In the genomic region with DNA sequence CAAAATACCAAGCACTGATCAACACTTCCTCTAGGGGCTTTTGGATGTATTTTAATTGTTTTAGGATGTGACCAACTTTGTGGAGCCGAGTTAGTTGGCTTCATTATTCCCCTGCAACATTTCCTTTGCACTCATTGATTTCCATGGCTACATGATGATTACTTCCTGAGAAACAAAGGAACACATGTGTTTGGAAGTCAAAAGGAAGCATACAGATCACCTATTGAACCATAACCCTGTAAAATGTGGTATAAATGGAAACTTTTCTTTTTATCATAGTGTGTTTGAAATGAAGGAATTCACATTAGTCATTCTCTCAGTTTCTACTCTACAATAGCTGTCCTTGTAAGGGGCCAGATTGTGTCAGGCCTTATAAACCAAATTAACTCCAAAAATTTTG, we compare ENCODE assay signal across 17 cellular contexts. TPM values are rescaled to one million over a fixed set of nuclear protein-coding genes. Genes with fewer than 3 reads are reported as not detected.
DNase-seq lines count a peak whose midpoint lies in the region; FAIRE-seq and TF ChIP-seq lines count a peak whose summit lies in the region.
"Had no signal": no experiment of that assay in that cellular context is flagged by ENCODE, and none has a peak within 500 bp of the region (broad histone marks: within the 10 kb centered on the region; RNA-seq: fewer than 3 reads in every experiment).

No MANE protein-coding gene starts in this region.

- H3K9me1 ChIP-seq in endothelial cell of umbilical vein (replicated peaks; ENCODE audit: control insufficient read depth, extremely low read depth, insufficient read depth, low read length) = no peaks in the 10 kb centered on the region

- TF ChIP-seq POLR2A in endothelial cell of umbilical vein (IDR thresholded peaks at IDR 0.05; ENCODE audit: low read depth, low read length) = peak; percentile 45

- POLR2A ChIA-PET in endothelial cell of umbilical vein (lab: Charles Lee) = interaction anchor here (0.6 to 1.5 kb wide), 4 partner anchors 15 to 125 kb away, joined by 3 to 4 read pairs (median 4); no protein-coding TSS in a partner anchor

- H3K27me3 Mint-ChIP-seq in HFFc6 (ENCODE audit: insufficient read depth) = no peaks in the 10 kb centered on the region

- CTCF ChIA-PET in endothelial cell of umbilical vein (lab: Charles Lee) = interaction anchor here (0.7 to 2.1 kb wide), 8 partner anchors 14 to 126 kb away, joined by 3 to 13 read pairs (median 4); a partner anchor contains a TSS

- no peaks in the 10 kb centered on the region for H3K36me3 ChIP-seq in endothelial cell of umbilical vein (ENCODE audit: control insufficient read depth in 2 of 2, extremely low read depth in 1 of 2, insufficient read depth in 2 of 2, low read length in 2 of 2)
- H3K36me3 ChIP-seq in osteoblast (ENCODE audit: insufficient read depth, low read length) = no peaks in the 10 kb centered on the region

- no peaks in the 10 kb centered on the region for H3K36me3 Mint-ChIP-seq in HFFc6 (ENCODE audit: low read depth)

- H3K4me1 ChIP-seq in endothelial cell of umbilical vein (ENCODE audit: control insufficient read depth, extremely low read depth, insufficient read depth, low read length) (peaks cover 63% of the 10 kb centered on the region), osteoblast (ENCODE audit: insufficient read depth, low read length) (no peaks in the 10 kb centered on the region)

- H3K79me2 ChIP-seq in endothelial cell of umbilical vein (ENCODE audit: control insufficient read depth, insufficient read depth, low read length) (no peaks in the 10 kb centered on the region), osteoblast (ENCODE audit: insufficient read depth, low read length) (no peaks in the 10 kb centered on the region)

- no peaks in the 10 kb centered on the region for H3K27me3 ChIP-seq in endothelial cell of umbilical vein (ENCODE audit: control insufficient read depth in 2 of 2, insufficient read depth in 2 of 2, low read length in 2 of 2)
- H3K27me3 ChIP-seq in osteoblast (ENCODE audit: insufficient read depth, low read length) = peaks cover 26% of the 10 kb centered on the region

- H4K20me1 ChIP-seq in endothelial cell of umbilical vein (replicated peaks; ENCODE audit: control insufficient read depth, extremely low read depth, insufficient read depth, low read length) = no peaks in the 10 kb centered on the region
- no peaks in the 10 kb centered on the region for H4K20me1 ChIP-seq in osteoblast (ENCODE audit: insufficient read depth, low read length)

- DNase-seq in AG10803 (ENCODE audit: low read depth) (peak; percentile 6), HFFc6 (peak; percentile 67), endothelial cell of umbilical vein (ENCODE audit: low read depth, low spot score) (peak; percentile 99), osteoblast (ENCODE audit: insufficient read length, low spot score, missing footprints) (peak; percentile 71), GM10266 (ENCODE audit: extremely low spot score) (no peak)
- no peak for DNase-seq in effector CD4-positive, alpha-beta T cell
- no peak for DNase-seq in activated effector memory CD4-positive, alpha-beta T cell treated with Interleukin-2 at 50 U/mL for 16 hours
- DNase-seq: activated CD4-positive, alpha-beta T cell treated with anti-CD3 and anti-CD28 coated beads, Interleukin-2, amount 50 U/mL, for 4 hours; DMS79; NCI-H2107; OCI-M1; right cardiac atrium; stimulated activated CD4-positive, alpha-beta T cell treated with anti-CD3 and anti-CD28 coated beads, Interleukin-1b, Interleukin-23, amount 100 ng/mL, for 48 hours had no signal

- H3K4me3 ChIP-seq in AG10803 (ENCODE audit: low read length) (no peak overlapping the region), endothelial cell of umbilical vein (replicated peaks in 1 of 3; ENCODE audit: insufficient read depth in 1 of 3, low read depth in 1 of 3, low read length in 3 of 3) (no peak overlapping the region), osteoblast (ENCODE audit: insufficient read depth, low read length) (no peak overlapping the region)
- H3K4me3 ChIP-seq: K562 had no signal

- H3K9ac ChIP-seq in endothelial cell of umbilical vein (replicated peaks; ENCODE audit: extremely low read depth, insufficient read depth, low read length) = no peak overlapping the region

- H3K27ac Mint-ChIP-seq in HFFc6 = peak overlapping the region; percentile 80
- H3K27ac Mint-ChIP-seq: activated naive CD8-positive, alpha-beta T cell had no signal

- H3K9me3 Mint-ChIP-seq in HFFc6 = no peaks in the 10 kb centered on the region

- intact Hi-C loops in endothelial cell of umbilical vein (cut with micrococcal nuclease) = loop anchor here (1.0 to 2.0 kb wide), 8 partner anchors 15 to 175 kb away; no protein-coding TSS in a partner anchor

- BruUV-seq in endothelial cell of umbilical vein (replicated peaks; lab: Mats Ljungman, UMichigan) = no TSS peak

- H3K4me2 ChIP-seq in endothelial cell of umbilical vein (ENCODE audit: insufficient read depth, low read length) (peak overlapping the region; percentile 40), osteoblast (ENCODE audit: insufficient read depth, low read length) (no peak overlapping the region)

- peaks cover 23% of the 10 kb centered on the region for H3K4me1 Mint-ChIP-seq in HFFc6 (ENCODE audit: low read depth)

- H2AFZ ChIP-seq in endothelial cell of umbilical vein (ENCODE audit: low read depth, low read length) (no peak overlapping the region), osteoblast (ENCODE audit: low read length) (no peak overlapping the region)

- no peaks in the 10 kb centered on the region for H3K9me3 ChIP-seq in endothelial cell of umbilical vein (replicated peaks; ENCODE audit: control insufficient read depth, insufficient read depth, low read length)
- no peaks in the 10 kb centered on the region for H3K9me3 ChIP-seq in osteoblast (ENCODE audit: low read depth, low read length)

- peak overlapping the region; percentile 81 for H3K27ac ChIP-seq in endothelial cell of umbilical vein (ENCODE audit: insufficient read depth, low read depth, low read length)
- H3K27ac ChIP-seq in osteoblast (ENCODE audit: low read depth, low read length) = no peak overlapping the region
- H3K27ac ChIP-seq: C4-2B had no signal

- TF ChIP-seq CTCF in AG10803 (conservative IDR thresholded peaks at IDR 0.05; ENCODE audit: low read length) = no peak
- peak; percentile 44; the same call in 1 of the 2 replicates for TF ChIP-seq CTCF in HFFc6 (IDR thresholded peaks at IDR 0.05)
- TF ChIP-seq CTCF in endothelial cell of umbilical vein (IDR thresholded peaks at IDR 0.05; ENCODE audit: extremely low read depth in 1 of 2, insufficient read depth in 1 of 2, low read depth in 1 of 2, low read length in 2 of 2) = peak in 1 of 2 donors; percentile 29
- no peak for TF ChIP-seq CTCF in osteoblast (IDR thresholded peaks at IDR 0.05; ENCODE audit: extremely low read depth, low read depth, low read length)
- no peak for TF ChIP-seq CTCF in GM10266 (IDR thresholded peaks at IDR 0.05; ENCODE audit: control insufficient read depth, insufficient read depth, low read depth, missing control alignments)

- dilution Hi-C loops in endothelial cell of umbilical vein (cut with MboI; ENCODE audit: extremely low pct_ligation_motif_present, low sequenced_read_pairs) = no loop called here

- H3K4me3 Mint-ChIP-seq in HFFc6 = peak overlapping the region; percentile 20; the same call in 1 of the 2 replicates
- H3K4me3 Mint-ChIP-seq: activated naive CD8-positive, alpha-beta T cell had no signal

- peak; percentile 86 for FAIRE-seq in endothelial cell of umbilical vein (lab: Jason Lieb, UNC)
- FAIRE-seq: islet of Langerhans, K562 had no signal

TF ChIP-seq in endothelial cell of umbilical vein, 7 proteins besides CTCF, POLR2A, EP300 and RAD21:
- no peak for TF ChIP-seq EZH2 (IDR thresholded peaks at IDR 0.05; ENCODE audit: borderline replicate concordance, low read depth, low read length, severe bottlenecking)
- peak; percentile 86 for TF ChIP-seq GATA2 (IDR thresholded peaks at IDR 0.05; ENCODE audit: insufficient read depth, insufficient read length, low read depth, low read length)
- TF ChIP-seq, protein P1, sequence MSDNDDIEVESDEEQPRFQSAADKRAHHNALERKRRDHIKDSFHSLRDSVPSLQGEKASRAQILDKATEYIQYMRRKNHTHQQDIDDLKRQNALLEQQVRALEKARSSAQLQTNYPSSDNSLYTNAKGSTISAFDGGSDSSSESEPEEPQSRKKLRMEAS (IDR thresholded peaks at IDR 0.05; ENCODE audit: insufficient read depth, insufficient read length) = peak; percentile 61
- TF ChIP-seq POLR2AphosphoS5 (IDR thresholded peaks at IDR 0.05; ENCODE audit: insufficient read depth, low read depth, low read length) = peak; percentile 90
- TF ChIP-seq FOS (IDR thresholded peaks at IDR 0.05; ENCODE audit: borderline replicate concordance, insufficient read depth, low read length) = peak; percentile 86
- peak; percentile 87 for TF ChIP-seq JUN (IDR thresholded peaks at IDR 0.05; ENCODE audit: borderline replicate concordance, insufficient read depth, insufficient read length, low read depth)
- TF ChIP-seq MYC (IDR thresholded peaks at IDR 0.05; ENCODE audit: low read depth, low read length) = no peak

RNA-seq across cellular contexts. Expression of a gene that starts 32.2 kb away (rescaled TPM):
- 1 to 10 TPM; 5.7 to 8.6 (median 6.3) TPM for total RNA-seq in HFFc6 (2021; fragmentation: NEBNext Ultra II Directional; extraction: Animal tissue kit (Norgen Biotek cat#: 25700))
- total RNA-seq in endothelial cell of umbilical vein = 103 and 108 TPM in 2 replicates
- 72.6 and 105 TPM in 2 replicates for polyA plus RNA-seq in endothelial cell of umbilical vein
- polyA plus RNA-seq in endothelial cell of umbilical vein (2011; cell fraction: cytosol; rRNA removed) = 44.2 and 90.5 TPM in 2 replicates
- polyA plus RNA-seq in endothelial cell of umbilical vein (2011; cell fraction: nucleus; rRNA removed) = 54.0 and 83.4 TPM in 2 replicates
- 82.2 and 93.3 TPM in 2 replicates for polyA plus RNA-seq in endothelial cell of umbilical vein (2012)
- polyA minus RNA-seq in endothelial cell of umbilical vein = 392 and 452 TPM in 2 replicates
- polyA minus RNA-seq in endothelial cell of umbilical vein (2011; cell fraction: cytosol; rRNA and poly(A)+ RNA removed) = 13.0 TPM
- 243 and 358 TPM in 2 replicates for polyA minus RNA-seq in endothelial cell of umbilical vein (2011; cell fraction: nucleus; rRNA and poly(A)+ RNA removed)
- 5.0 and 8.7 TPM in 2 replicates for total RNA-seq in osteoblast

Comparison
In these comparisons a context has a peak if more than half of its experiments do, and no peak if none do; other contexts are left out.
1. DNase-seq: peak in AG10803 (single experiment), HFFc6 (single experiment), endothelial cell of umbilical vein (single experiment) and osteoblast (single experiment); none in GM10266 (single experiment), effector CD4-positive, alpha-beta T cell (single experiment) and activated effector memory CD4-positive, alpha-beta T cell treated with Interleukin-2 at 50 U/mL for 16 hours (single experiment).
2. RNA of a gene that starts 32.2 kb away (total RNA-seq): 103 to 108 TPM in endothelial cell of umbilical vein; 5.0 to 8.7 TPM in osteoblast and 5.7 to 8.6 TPM in HFFc6; every median in the first group is over 10 times any median in the second.